In the genomic region with DNA sequence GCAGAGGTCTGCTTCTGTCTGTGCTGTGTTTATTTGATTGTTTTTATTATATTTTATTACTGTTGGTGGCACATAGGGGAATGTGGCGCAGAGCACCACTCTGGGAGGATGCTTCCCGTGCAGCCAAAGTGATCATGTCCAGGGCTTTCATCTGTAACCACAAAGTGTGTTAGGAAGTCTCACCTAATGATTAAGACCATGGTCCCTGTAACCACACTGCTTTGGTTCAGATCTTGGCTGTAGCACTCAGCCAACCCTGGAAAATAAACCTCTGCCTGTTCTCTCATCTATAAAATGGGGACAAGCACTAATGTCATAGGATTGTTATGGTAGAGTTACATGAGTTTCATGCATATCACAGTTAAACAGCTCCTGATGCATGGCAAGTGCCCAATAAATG, we compare ENCODE assay signal across 8 cellular contexts. TPM values are rescaled to one million over a fixed set of nuclear protein-coding genes. Genes with fewer than 3 reads are reported as not detected.
A peak's percentile ranks its signal among the peaks of the same experiment; 100 is the strongest.
DNase-seq lines count a peak whose midpoint lies in the region; ATAC-seq and TF ChIP-seq lines count a peak whose summit lies in the region.

No MANE protein-coding gene starts in this region.

- peaks cover 5% of the 10 kb centered on the region for H3K9me3 Mint-ChIP-seq in activated T-cell treated with anti-CD3 and anti-CD28 coated beads, Interleukin-2, amount 50 U/mL, for 4 hours

- no peak for ATAC-seq in activated T-cell treated with anti-CD3 and anti-CD28 coated beads, Interleukin-2, amount 50 U/mL, for 4 hours
- ATAC-seq in left lung: no peak

- DNase-seq in activated T-cell treated with anti-CD3 and anti-CD28 coated beads, Interleukin-2, amount 50 U/mL, for 4 hours: no peak
- DNase-seq in activated T-cell treated with anti-CD3 and anti-CD28 coated beads, Interleukin-2, amount 50 U/mL, for 1 hour: no peak
- DNase-seq in adipocyte (ENCODE audit: low read depth) (no peak), left lung (no peak), EL (no peak), posterior vena cava (ENCODE audit: low spot score) (no peak)
- DNase-seq in activated CD4-positive, CD25-positive, alpha-beta regulatory T cell treated with anti-CD3 and anti-CD28 coated beads, Interleukin-2, amount 50 U/mL, for 72 hours: no peak

- TF ChIP-seq CTCF in left lung (IDR thresholded peaks at IDR 0.05): no peak

- peak overlapping the region; percentile 88 for H3K9ac ChIP-seq in adipocyte (ENCODE audit: low read length)

- no peaks in the 10 kb centered on the region for H3K27me3 Mint-ChIP-seq in activated T-cell treated with anti-CD3 and anti-CD28 coated beads, Interleukin-2, amount 50 U/mL, for 4 hours (ENCODE audit: low read depth)

- H3K4me1 Mint-ChIP-seq in activated T-cell treated with anti-CD3 and anti-CD28 coated beads, Interleukin-2, amount 50 U/mL, for 4 hours (ENCODE audit: low read depth): peaks cover 75% of the 10 kb centered on the region

- peak overlapping the region in 1 of 2 donors; percentile 96 for H3K27ac ChIP-seq in left lung
- H3K27ac ChIP-seq in thymus (ENCODE audit: low read depth): peak overlapping the region; percentile 99

- H3K36me3 ChIP-seq in adipocyte (ENCODE audit: control insufficient read depth, insufficient read depth, low read length, severe bottlenecking) (peaks cover 22% of the 10 kb centered on the region), left lung (peaks cover 0 to 53% of the 10 kb centered on the region in 2 donors), thymus (ENCODE audit: control insufficient read depth, insufficient read depth) (peaks cover 13% of the 10 kb centered on the region)

- intact Hi-C loops in left lung (cut with DNase I) (no loop called here), posterior vena cava (cut with DNase I) (no loop called here)

- H3K27me3 ChIP-seq in adipocyte (replicated peaks; ENCODE audit: control insufficient read depth, insufficient read depth, low read length): no peaks in the 10 kb centered on the region
- no peaks in the 10 kb centered on the region for H3K27me3 ChIP-seq in left lung
- H3K27me3 ChIP-seq in thymus (ENCODE audit: control insufficient read depth, insufficient read depth): no peaks in the 10 kb centered on the region

- H3K4me3 Mint-ChIP-seq in activated T-cell treated with anti-CD3 and anti-CD28 coated beads, Interleukin-2, amount 50 U/mL, for 4 hours: peak overlapping the region; percentile 93

- H3K4me3 ChIP-seq in adipocyte (ENCODE audit: low read length): peak overlapping the region; percentile 85
- peak overlapping the region; percentile 58 to 66 for H3K4me3 ChIP-seq in left lung
- H3K4me3 ChIP-seq in thymus (ENCODE audit: low read length): peak overlapping the region; percentile 97

- peaks cover 17% of the 10 kb centered on the region for H3K4me1 ChIP-seq in adipocyte (ENCODE audit: control insufficient read depth, insufficient read depth, low read length)
- peaks cover 3 to 70% of the 10 kb centered on the region in 2 donors for H3K4me1 ChIP-seq in left lung
- H3K4me1 ChIP-seq in thymus (ENCODE audit: control insufficient read depth, insufficient read depth, low read length): peaks cover 23% of the 10 kb centered on the region

- H3K9me3 ChIP-seq in adipocyte (ENCODE audit: control insufficient read depth, low read length) (no peaks in the 10 kb centered on the region), left lung (peaks cover 0 to 3% of the 10 kb centered on the region in 2 donors), thymus (ENCODE audit: control insufficient read depth) (no peaks in the 10 kb centered on the region)

- 40% methylated on average over 2 of the region's 2 CpGs for WGBS in thymus

- peaks cover 34% of the 10 kb centered on the region for H3K36me3 Mint-ChIP-seq in activated T-cell treated with anti-CD3 and anti-CD28 coated beads, Interleukin-2, amount 50 U/mL, for 4 hours (ENCODE audit: insufficient read depth)

RNA-seq across cellular contexts. Expression of a gene that starts 1.9 kb away (rescaled TPM):
- 10 to 100 TPM; 47.9 to 58.4 (median 49.5) TPM for total RNA-seq in activated T-cell treated with anti-CD3 and anti-CD28 coated beads, Interleukin-2, amount 50 U/mL, for 4 hours
- total RNA-seq in left lung: 100 to 1,000 TPM in 1 of 2 donors, 10 to 100 TPM in 1; 32.6 to 137 TPM
- 323 TPM for polyA plus RNA-seq in thymus
- total RNA-seq in posterior vena cava: 10 to 100 TPM; 46.4 to 51.0 TPM
